ENCODE assay signal across 8 cellular contexts in the genomic region with DNA sequence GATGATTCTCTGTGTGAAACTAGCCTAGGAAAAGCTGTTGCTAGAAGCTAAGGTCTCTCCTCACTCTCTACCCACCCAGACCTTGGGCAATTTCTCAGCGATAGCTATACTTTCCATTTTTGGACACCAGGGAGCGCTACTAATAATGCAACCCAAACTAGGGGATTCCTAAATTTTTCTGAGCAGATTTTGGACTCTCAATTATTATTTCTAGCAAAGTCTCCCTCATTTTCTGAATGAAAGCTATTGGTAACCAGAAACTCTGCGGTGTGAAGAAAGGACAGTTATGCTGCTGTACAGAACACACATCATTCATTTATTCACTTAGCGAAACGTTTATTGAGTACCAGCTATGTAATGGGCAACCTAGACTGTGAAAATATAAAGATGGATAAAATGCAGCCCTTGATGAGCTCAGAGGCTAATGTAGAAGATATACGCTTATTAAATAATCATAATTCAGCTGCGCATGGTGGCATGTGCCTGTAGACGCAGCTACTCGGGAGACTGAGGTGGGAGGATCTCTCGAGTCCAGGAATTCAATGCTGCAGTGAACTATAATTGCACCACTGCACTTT. TPM values are rescaled to one million over a fixed set of nuclear protein-coding genes. Genes with fewer than 3 reads are reported as not detected.
DNase-seq lines count a peak whose midpoint lies in the region; TF ChIP-seq lines count a peak whose summit lies in the region.

No MANE protein-coding gene starts in this region.

- H3K4me3 Mint-ChIP-seq in activated CD4-positive, alpha-beta T cell treated with anti-CD3 and anti-CD28 coated beads, Interleukin-2, amount 10 ng/mL, durations not matched to agents 7 days and 5 days, result no peak overlapping the region

- H3K27ac Mint-ChIP-seq in activated CD4-positive, alpha-beta T cell treated with anti-CD3 and anti-CD28 coated beads, Interleukin-2, amount 10 ng/mL, durations not matched to agents 7 days and 5 days, result no peak overlapping the region

- peaks cover 45% of the 10 kb centered on the region for H3K4me1 Mint-ChIP-seq in activated CD4-positive, alpha-beta T cell treated with anti-CD3 and anti-CD28 coated beads, Interleukin-2, amount 10 ng/mL, durations not matched to agents 7 days and 5 days

- no peak for TF ChIP-seq EP300 in ovary (IDR thresholded peaks at IDR 0.05)

- intact Hi-C loops in ovary (cut with DNase I), result loop anchor here in 1 of 4 donors (10.0 kb wide), 1 partner anchor 55 kb away; the partner anchor contains the start of gene NUP98

- H3K27me3 Mint-ChIP-seq in activated CD4-positive, alpha-beta T cell treated with anti-CD3 and anti-CD28 coated beads, Interleukin-2, amount 10 ng/mL, durations not matched to agents 7 days and 5 days, result peaks cover 5% of the 10 kb centered on the region

- peak; percentile 57 for DNase-seq in AG08396 (ENCODE audit: low spot score)
- DNase-seq in NCI-H1694 treated with DMSO at 0.1 percent for 48 hours (lab: John Stamatoyannopoulos, UW), result peak; percentile 27
- peak; percentile 65 for DNase-seq in activated CD4-positive, alpha-beta T cell treated with anti-CD3 and anti-CD28 coated beads, Interleukin-2, amount 10 ng/mL, durations not matched to agents 7 days and 5 days
- DNase-seq in fibroblast of pulmonary artery (ENCODE audit: low read depth), result peak; percentile 68
- no peak for DNase-seq in ovary
- DNase-seq in DMS79 (lab: John Stamatoyannopoulos, UW), result no peak
- DNase-seq in T-helper 9 cell, result no peak

- H3K27ac ChIP-seq in ovary, result no peak overlapping the region

- no peaks in the 10 kb centered on the region for H3K27me3 ChIP-seq in ovary

- 57 to 64% (median 60%) methylated on average over 10 of the region's 10 CpGs for WGBS in ovary, 3 donors

- no peaks in the 10 kb centered on the region for H3K9me3 Mint-ChIP-seq in activated CD4-positive, alpha-beta T cell treated with anti-CD3 and anti-CD28 coated beads, Interleukin-2, amount 10 ng/mL, durations not matched to agents 7 days and 5 days

- POLR2A ChIA-PET in activated CD4-positive, alpha-beta T cell treated with anti-CD3 and anti-CD28 coated beads, Interleukin-2, amount 10 ng/mL, durations not matched to agents 7 days and 5 days (lab: Charles Lee), result interaction anchor here (0.6 to 1.0 kb wide), 2 partner anchors 40 to 223 kb away, joined by 3 to 5 read pairs; no protein-coding TSS in a partner anchor

- CTCF ChIA-PET in activated CD4-positive, alpha-beta T cell treated with anti-CD3 and anti-CD28 coated beads, Interleukin-2, amount 10 ng/mL, durations not matched to agents 7 days and 5 days (lab: Charles Lee), result interaction anchor here (0.6 to 16.6 kb wide), 20 partner anchors 9 to 240 kb away, joined by 3 to 355 read pairs (median 4); partner anchors contain the start of gene RHOG

- H3K4me1 ChIP-seq in ovary (ENCODE audit: insufficient read depth), result no peaks in the 10 kb centered on the region

- TF ChIP-seq POLR2A in ovary (IDR thresholded peaks at IDR 0.05), result no peak

- peaks cover 2% of the 10 kb centered on the region for H3K36me3 Mint-ChIP-seq in activated CD4-positive, alpha-beta T cell treated with anti-CD3 and anti-CD28 coated beads, Interleukin-2, amount 10 ng/mL, durations not matched to agents 7 days and 5 days (ENCODE audit: low read depth)

- no peaks in the 10 kb centered on the region for H3K9me3 ChIP-seq in ovary

- TF ChIP-seq CTCF in GM12872 (IDR thresholded peaks at IDR 0.05; ENCODE audit: insufficient read depth, low read depth, low read length) (peak; percentile 69), fibroblast of pulmonary artery (IDR thresholded peaks at IDR 0.05; ENCODE audit: low read length, missing control alignments) (peak; percentile 79), ovary (IDR thresholded peaks at IDR 0.05) (peak; percentile 21 to 57 (median 54))

- H3K4me3 ChIP-seq in fibroblast of pulmonary artery (replicated peaks; ENCODE audit: low read depth, low read length), result no peak overlapping the region
- H3K4me3 ChIP-seq in ovary, result no peak overlapping the region

- no peaks in the 10 kb centered on the region for H3K36me3 ChIP-seq in ovary

RNA-seq across cellular contexts. Expression of gene STIM1, which starts 6.1 kb away (rescaled TPM):
- total RNA-seq in activated CD4-positive, alpha-beta T cell treated with anti-CD3 and anti-CD28 coated beads, Interleukin-2, amount 10 ng/mL, durations not matched to agents 7 days and 5 days, result 100 to 1,000 TPM; 103 to 108 TPM
- total RNA-seq in ovary, result 10 to 100 TPM; 26.1 to 68.5 (median 58.7) TPM
- 10 to 100 TPM; 54.7 to 75.2 TPM for polyA plus RNA-seq in ovary

RNA-seq across cellular contexts. Expression of gene RHOG, which starts 8.6 kb away (rescaled TPM):
- total RNA-seq in activated CD4-positive, alpha-beta T cell treated with anti-CD3 and anti-CD28 coated beads, Interleukin-2, amount 10 ng/mL, durations not matched to agents 7 days and 5 days, result 100 to 1,000 TPM; 158 to 172 TPM
- total RNA-seq in ovary, result 10 to 100 TPM; 23.6 to 49.2 (median 39.6) TPM
- polyA plus RNA-seq in ovary, result 10 to 100 TPM; 23.3 to 41.0 TPM

RNA-seq across cellular contexts. Expression of gene PGAP2, which starts 41.0 kb away (rescaled TPM):
- 10 to 100 TPM; 30.0 to 30.9 TPM for total RNA-seq in activated CD4-positive, alpha-beta T cell treated with anti-CD3 and anti-CD28 coated beads, Interleukin-2, amount 10 ng/mL, durations not matched to agents 7 days and 5 days
- 10 to 100 TPM in 5 of 7 donors, 1 to 10 TPM in 2; 7.7 to 17.6 (median 10.9) TPM for total RNA-seq in ovary
- polyA plus RNA-seq in ovary, result 10 to 100 TPM; 13.1 to 15.3 TPM

RNA-seq across cellular contexts. Expression of gene NUP98, which starts 52.0 kb away (rescaled TPM):
- 100 to 1,000 TPM in 1 of 2 experiments, 10 to 100 TPM in 1; 94.7 to 116 TPM for total RNA-seq in activated CD4-positive, alpha-beta T cell treated with anti-CD3 and anti-CD28 coated beads, Interleukin-2, amount 10 ng/mL, durations not matched to agents 7 days and 5 days
- total RNA-seq in ovary, result 100 to 1,000 TPM in 3 of 7 donors, 10 to 100 TPM in 4; 59.4 to 126 (median 94.5) TPM
- 10 to 100 TPM; 38.5 to 67.4 TPM for polyA plus RNA-seq in ovary

Comparison
In these comparisons a context has a peak if more than half of its experiments do, and no peak if none do; other contexts are left out.
1. DNase-seq: peak in AG08396 (single experiment), NCI-H1694 treated with DMSO at 0.1 percent for 48 hours (single experiment), activated CD4-positive, alpha-beta T cell treated with anti-CD3 and anti-CD28 coated beads, Interleukin-2, amount 10 ng/mL, durations not matched to agents 7 days and 5 days (single experiment) and fibroblast of pulmonary artery (single experiment); none in ovary (0 of 5), DMS79 (single experiment) and T-helper 9 cell (single experiment).
2. Peak in every context shown above with its lines, with median percentiles within 50 percentile points of each other: CTCF ChIP-seq.